ENCODE assay signal across 8 cellular contexts in genomic region chr17:55731586-55732250, GRCh38. TPM values are rescaled to one million over a fixed set of nuclear protein-coding genes. Genes with fewer than 3 reads are reported as not detected.
DNase-seq lines count a peak whose midpoint lies in the region; ATAC-seq lines count a peak whose summit lies in the region.

No MANE protein-coding gene starts in this region.

- ATAC-seq in Right ventricle myocardium superior (ENCODE audit: poor library complexity) (peak; percentile 81), T-helper 17 cell (no peak)

- H2AFZ ChIP-seq in neuron (ENCODE audit: low read depth, low read length): peak overlapping the region; percentile 53

- no peaks in the 10 kb centered on the region for H3K9me3 ChIP-seq in neuron (ENCODE audit: low read length)
- no peaks in the 10 kb centered on the region for H3K9me3 ChIP-seq in T-helper 17 cell (ENCODE audit: control insufficient read depth, low read length, poor library complexity, severe bottlenecking)

- peak; percentile 49 for DNase-seq in activated CD4-positive, alpha-beta T cell treated with anti-CD3 and anti-CD28 coated beads, Interleukin-2, amount 10 ng/mL, durations not matched to agents 24 days and 14 days
- no peak for DNase-seq in activated CD4-positive, alpha-beta T cell treated with anti-CD3 and anti-CD28 coated beads for 48 hours
- DNase-seq in Right ventricle myocardium superior (peak; percentile 80), SHP77 treated with DMSO at 0.1 percent for 48 hours (lab: John Stamatoyannopoulos, UW) (no peak), T-helper 17 cell (no peak), KG1 (lab: John Stamatoyannopoulos, UW) (no peak), SIG-M5 (lab: John Stamatoyannopoulos, UW) (no peak)

- no peak overlapping the region for H3K4me3 Mint-ChIP-seq in activated CD4-positive, alpha-beta T cell treated with anti-CD3 and anti-CD28 coated beads, Interleukin-2, amount 10 ng/mL, durations not matched to agents 24 days and 14 days
- H3K4me3 Mint-ChIP-seq in T-helper 17 cell: no peak overlapping the region

- H3K4me1 Mint-ChIP-seq in activated CD4-positive, alpha-beta T cell treated with anti-CD3 and anti-CD28 coated beads, Interleukin-2, amount 10 ng/mL, durations not matched to agents 24 days and 14 days: peaks cover 18% of the 10 kb centered on the region
- peaks cover 10% of the 10 kb centered on the region for H3K4me1 Mint-ChIP-seq in T-helper 17 cell

- H3K36me3 ChIP-seq in neuron (ENCODE audit: insufficient read depth, low read length): no peaks in the 10 kb centered on the region

- no peaks in the 10 kb centered on the region for H3K36me3 Mint-ChIP-seq in activated CD4-positive, alpha-beta T cell treated with anti-CD3 and anti-CD28 coated beads, Interleukin-2, amount 10 ng/mL, durations not matched to agents 24 days and 14 days (ENCODE audit: low read depth)
- peaks cover 3% of the 10 kb centered on the region for H3K36me3 Mint-ChIP-seq in T-helper 17 cell (ENCODE audit: low read depth)

- intact Hi-C loops in activated CD4-positive, alpha-beta T cell treated with anti-CD3 and anti-CD28 coated beads, Interleukin-2, amount 10 ng/mL, durations not matched to agents 24 days and 14 days (cut with micrococcal nuclease): loop anchor here (10.0 kb wide), 2 partner anchors 293 to 317 kb away; no protein-coding TSS in a partner anchor
- intact Hi-C loops in Right ventricle myocardium superior (cut with DNase I): no loop called here

- H3K27me3 ChIP-seq in neuron (ENCODE audit: insufficient read depth, low read length): peaks cover 14% of the 10 kb centered on the region

- H3K9me3 Mint-ChIP-seq in activated CD4-positive, alpha-beta T cell treated with anti-CD3 and anti-CD28 coated beads, Interleukin-2, amount 10 ng/mL, durations not matched to agents 24 days and 14 days: no peaks in the 10 kb centered on the region

- peaks cover 18% of the 10 kb centered on the region for H3K4me1 ChIP-seq in neuron (ENCODE audit: insufficient read depth, low read length)

- peaks cover 50% of the 10 kb centered on the region for H3K27me3 Mint-ChIP-seq in activated CD4-positive, alpha-beta T cell treated with anti-CD3 and anti-CD28 coated beads, Interleukin-2, amount 10 ng/mL, durations not matched to agents 24 days and 14 days
- H3K27me3 Mint-ChIP-seq in T-helper 17 cell: peaks cover 56% of the 10 kb centered on the region

- H3K4me3 ChIP-seq in neuron (ENCODE audit: low read length): peak overlapping the region; percentile 13

- H3K27ac Mint-ChIP-seq in activated CD4-positive, alpha-beta T cell treated with anti-CD3 and anti-CD28 coated beads, Interleukin-2, amount 10 ng/mL, durations not matched to agents 24 days and 14 days: no peak overlapping the region
- H3K27ac Mint-ChIP-seq in T-helper 17 cell: no peak overlapping the region

RNA-seq across cellular contexts. Expression of gene TMEM100, which starts 9.1 kb away (rescaled TPM):
- total RNA-seq in activated CD4-positive, alpha-beta T cell treated with anti-CD3 and anti-CD28 coated beads, Interleukin-2, amount 10 ng/mL, durations not matched to agents 24 days and 14 days: not detected in 2 replicates
- 15.5 TPM for total RNA-seq in Right ventricle myocardium superior
- not detected for total RNA-seq in T-helper 17 cell

RNA-seq across cellular contexts. Expression of gene PCTP, which starts 19.1 kb away (rescaled TPM):
- total RNA-seq in activated CD4-positive, alpha-beta T cell treated with anti-CD3 and anti-CD28 coated beads, Interleukin-2, amount 10 ng/mL, durations not matched to agents 24 days and 14 days: 5.4 and 6.4 TPM in 2 replicates
- total RNA-seq in Right ventricle myocardium superior: 19.1 TPM
- total RNA-seq in T-helper 17 cell: 1 to 10 TPM; 1.5 to 8.8 TPM

Comparison
In these comparisons a context has a peak if more than half of its experiments do, and no peak if none do; other contexts are left out.
1. DNase-seq: peak in activated CD4-positive, alpha-beta T cell treated with anti-CD3 and anti-CD28 coated beads, Interleukin-2, amount 10 ng/mL, durations not matched to agents 24 days and 14 days (single experiment) and Right ventricle myocardium superior (single experiment); none in activated CD4-positive, alpha-beta T cell treated with anti-CD3 and anti-CD28 coated beads for 48 hours (single experiment), SHP77 treated with DMSO at 0.1 percent for 48 hours (single experiment), T-helper 17 cell (0 of 3), KG1 (single experiment) and SIG-M5 (single experiment).
2. RNA of gene TMEM100, which starts 9.1 kb away (total RNA-seq): 15.5 TPM in Right ventricle myocardium superior (single experiment); not detected in activated CD4-positive, alpha-beta T cell treated with anti-CD3 and anti-CD28 coated beads, Interleukin-2, amount 10 ng/mL, durations not matched to agents 24 days and 14 days and not detected in T-helper 17 cell; every median in the first group is over 10 times any median in the second.